In the genomic region with DNA sequence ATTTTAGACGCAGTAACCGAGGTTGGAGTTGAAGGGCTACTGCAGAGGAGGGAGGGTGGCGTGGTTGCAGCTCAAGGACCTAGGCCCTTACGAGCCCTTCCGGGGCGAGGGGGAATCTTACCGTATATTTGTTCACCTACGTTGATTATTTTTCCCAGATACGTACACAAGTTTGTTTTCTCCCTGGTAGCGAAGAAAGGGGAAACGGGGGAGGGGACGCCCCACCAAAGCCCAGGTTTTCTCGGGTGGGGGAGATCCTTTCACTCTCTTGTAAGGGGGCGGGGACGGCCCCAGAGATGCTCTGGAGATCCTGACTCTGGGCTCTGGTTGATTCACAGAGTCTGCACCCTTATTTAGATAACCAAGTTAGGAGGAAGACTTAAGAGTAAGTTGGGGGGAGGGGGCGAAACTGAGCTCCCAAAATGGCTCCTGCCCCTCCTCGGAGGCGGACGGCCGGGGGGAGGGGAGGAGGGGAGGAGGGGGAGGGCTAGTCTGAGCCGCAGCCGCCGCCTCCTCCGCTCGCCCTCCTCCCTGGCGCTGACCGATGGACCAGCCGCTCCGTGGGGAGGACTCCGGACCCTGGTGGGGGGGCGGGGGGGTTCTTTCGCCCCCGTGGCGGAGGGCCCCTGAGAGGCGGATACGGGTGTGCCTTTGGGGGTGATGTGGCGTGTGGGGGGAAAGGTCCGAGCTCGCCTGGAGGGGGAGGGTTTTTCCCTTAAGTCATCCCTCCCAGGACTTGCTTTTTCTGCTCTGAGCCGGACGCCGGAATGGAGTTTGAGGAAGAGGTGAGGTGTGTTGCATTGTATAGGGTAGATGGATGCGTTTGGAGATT, we compare ENCODE assay signal across 8 cellular contexts. TPM values are rescaled to one million over a fixed set of nuclear protein-coding genes. Genes with fewer than 3 reads are reported as not detected.
DNase-seq lines count a peak whose midpoint lies in the region; ATAC-seq and TF ChIP-seq lines count a peak whose summit lies in the region.

No MANE protein-coding gene starts in this region.

- TF ChIP-seq EP300 in ovary (IDR thresholded peaks at IDR 0.05): no peak

- no peaks in the 10 kb centered on the region for H3K9me3 Mint-ChIP-seq in activated naive CD8-positive, alpha-beta T cell treated with anti-CD3 and anti-CD28 coated beads, Interleukin-2, amount 10 ng/mL, durations not matched to agents 7 days and 5 days

- peak; percentile 0 for ATAC-seq in activated naive CD8-positive, alpha-beta T cell treated with anti-CD3 and anti-CD28 coated beads, Interleukin-2, amount 10 ng/mL, durations not matched to agents 7 days and 5 days (ENCODE audit: low read depth)
- ATAC-seq in Right ventricle myocardium superior (ENCODE audit: poor library complexity) (peak; percentile 58), GM18870 (IDR thresholded peaks at IDR 0.05; ENCODE audit: unreplicated experiment) (no peak)

- H3K27ac Mint-ChIP-seq in activated naive CD8-positive, alpha-beta T cell treated with anti-CD3 and anti-CD28 coated beads, Interleukin-2, amount 10 ng/mL, durations not matched to agents 7 days and 5 days: peak overlapping the region; percentile 94

- H3K27me3 ChIP-seq in ovary (no peaks in the 10 kb centered on the region), tibial artery (no peaks in the 10 kb centered on the region)

- no peaks in the 10 kb centered on the region for H3K9me3 ChIP-seq in ovary
- no peaks in the 10 kb centered on the region for H3K9me3 ChIP-seq in tibial artery

- peak overlapping the region; percentile 95 to 98 for H3K27ac ChIP-seq in ovary
- H3K27ac ChIP-seq in tibial artery: peak overlapping the region; percentile 99

- peaks cover 48% of the 10 kb centered on the region for H3K36me3 Mint-ChIP-seq in activated naive CD8-positive, alpha-beta T cell treated with anti-CD3 and anti-CD28 coated beads, Interleukin-2, amount 10 ng/mL, durations not matched to agents 7 days and 5 days

- peak overlapping the region; percentile 54 for H3K4me3 ChIP-seq in ovary
- peak overlapping the region; percentile 90 to 94 for H3K4me3 ChIP-seq in tibial artery

- H3K4me1 ChIP-seq in ovary (ENCODE audit: insufficient read depth): peaks cover 7% of the 10 kb centered on the region
- H3K4me1 ChIP-seq in tibial artery: peaks cover 0 to 34% (median 26%) of the 10 kb centered on the region in 4 donors

- no peak for TF ChIP-seq CTCF in ovary (IDR thresholded peaks at IDR 0.05)
- no peak for TF ChIP-seq CTCF in tibial artery (IDR thresholded peaks at IDR 0.05)

- no peak for TF ChIP-seq POLR2A in ovary (IDR thresholded peaks at IDR 0.05)

- intact Hi-C loops in Right ventricle myocardium superior (cut with DNase I) (loop anchor here (5.0 kb wide), 1 partner anchor 232 kb away; the partner anchor contains the start of genes HSD17B8, RXRB and SLC39A7), ovary (cut with DNase I) (loop anchor here in 1 of 4 donors (10.0 kb wide), 1 partner anchor 776 kb away; the partner anchor contains the start of genes GPSM3 and PBX2), tibial artery (cut with DNase I; ENCODE audit: low total_unique reads) (no loop called here)

- H3K36me3 ChIP-seq in ovary (no peaks in the 10 kb centered on the region), tibial artery (peaks cover 20 to 30% (median 26%) of the 10 kb centered on the region in 3 donors)

- peak; percentile 76 for DNase-seq in DMS79 (lab: John Stamatoyannopoulos, UW)
- peak; percentile 71 for DNase-seq in LoVo (ENCODE audit: low spot score)
- peak; percentile 46 for DNase-seq in SKM-1 treated with dmso at 0.1 percent for 144 hours (lab: John Stamatoyannopoulos, UW; ENCODE audit: unreplicated experiment)
- peak; percentile 80 for DNase-seq in activated naive CD8-positive, alpha-beta T cell treated with anti-CD3 and anti-CD28 coated beads, Interleukin-2, amount 10 ng/mL, durations not matched to agents 7 days and 5 days
- peak; percentile 94 for DNase-seq in Right ventricle myocardium superior
- DNase-seq in ovary: peak; percentile 89 to 93 (median 91)
- peak; percentile 90 to 96 for DNase-seq in tibial artery

- WGBS in ovary, 3 donors: 1% methylated on average over 34 to 43 of the region's 43 CpGs

- peaks cover 27% of the 10 kb centered on the region for H3K4me1 Mint-ChIP-seq in activated naive CD8-positive, alpha-beta T cell treated with anti-CD3 and anti-CD28 coated beads, Interleukin-2, amount 10 ng/mL, durations not matched to agents 7 days and 5 days

- no peaks in the 10 kb centered on the region for H3K27me3 Mint-ChIP-seq in activated naive CD8-positive, alpha-beta T cell treated with anti-CD3 and anti-CD28 coated beads, Interleukin-2, amount 10 ng/mL, durations not matched to agents 7 days and 5 days

- POLR2A ChIA-PET in activated naive CD8-positive, alpha-beta T cell treated with anti-CD3 and anti-CD28 coated beads, Interleukin-2, amount 10 ng/mL, durations not matched to agents 7 days and 5 days (lab: Charles Lee): interaction anchor here (0.6 to 12.7 kb wide), 22 partner anchors 10 to 841 kb away, joined by 3 to 323 read pairs (median 16); partner anchors contain the start of genes ATF6B, FKBPL, GPSM3 and HLA-DMA

- H3K4me3 Mint-ChIP-seq in activated naive CD8-positive, alpha-beta T cell treated with anti-CD3 and anti-CD28 coated beads, Interleukin-2, amount 10 ng/mL, durations not matched to agents 7 days and 5 days: peak overlapping the region; percentile 89

RNA-seq across cellular contexts. Expression of gene BRD2, which starts 2.2 kb away (rescaled TPM):
- 100 to 1,000 TPM; 365 to 371 TPM for total RNA-seq in activated naive CD8-positive, alpha-beta T cell treated with anti-CD3 and anti-CD28 coated beads, Interleukin-2, amount 10 ng/mL, durations not matched to agents 7 days and 5 days
- total RNA-seq in Right ventricle myocardium superior (62.6 TPM), ovary (100 to 1,000 TPM; 106 to 196 (median 163) TPM)
- 100 to 1,000 TPM; 128 to 301 TPM for polyA plus RNA-seq in ovary

RNA-seq across cellular contexts. Expression of gene HLA-DMA, which starts 17.7 kb away (rescaled TPM):
- 10 to 100 TPM; 32.1 to 36.1 TPM for total RNA-seq in activated naive CD8-positive, alpha-beta T cell treated with anti-CD3 and anti-CD28 coated beads, Interleukin-2, amount 10 ng/mL, durations not matched to agents 7 days and 5 days
- total RNA-seq in Right ventricle myocardium superior: 16.3 TPM
- 10 to 100 TPM in 6 of 7 donors, 1 to 10 TPM in 1; 5.7 to 50.4 (median 18.5) TPM for total RNA-seq in ovary
- 100 to 1,000 TPM in 1 of 2 donors, 10 to 100 TPM in 1; 19.2 to 162 TPM for polyA plus RNA-seq in ovary

RNA-seq across cellular contexts. Expression of gene HLA-DMB, which starts 29.8 kb away (rescaled TPM):
- 10 to 100 TPM; 14.0 to 14.7 TPM for total RNA-seq in activated naive CD8-positive, alpha-beta T cell treated with anti-CD3 and anti-CD28 coated beads, Interleukin-2, amount 10 ng/mL, durations not matched to agents 7 days and 5 days
- total RNA-seq in Right ventricle myocardium superior: 10.4 TPM
- total RNA-seq in ovary: 10 to 100 TPM in 6 of 7 donors, 1 to 10 TPM in 1; 4.3 to 39.1 (median 12.0) TPM
- polyA plus RNA-seq in ovary: 10 to 100 TPM; 11.0 to 70.0 TPM

RNA-seq across cellular contexts. Expression of gene HLA-DOA, which starts 38.8 kb away (rescaled TPM):
- total RNA-seq in activated naive CD8-positive, alpha-beta T cell treated with anti-CD3 and anti-CD28 coated beads, Interleukin-2, amount 10 ng/mL, durations not matched to agents 7 days and 5 days: 1 to 10 TPM; 7.5 to 8.3 TPM
- total RNA-seq in Right ventricle myocardium superior (1.2 TPM), ovary (10 to 100 TPM in 1 of 7 donors, 1 to 10 TPM in 6; 1.1 to 17.3 (median 6.4) TPM)
- 10 to 100 TPM in 1 of 2 donors, 1 to 10 TPM in 1; 2.5 to 25.3 TPM for polyA plus RNA-seq in ovary
